In genomic region chr21:25509862-25510261, GRCh38 we compare ENCODE assay signal across 13 cellular contexts.
A peak's percentile ranks its signal among the peaks of the same experiment; 100 is the strongest.
DNase-seq lines count a peak whose midpoint lies in the region; ATAC-seq and TF ChIP-seq lines count a peak whose summit lies in the region.
"Had no signal": no experiment of that assay in that cellular context is flagged by ENCODE, and none has a peak within 500 bp of the region (broad histone marks: within the 10 kb centered on the region; RNA-seq: fewer than 3 reads in every experiment).

No MANE protein-coding gene starts in this region.

- no peaks in the 10 kb centered on the region for H3K4me1 ChIP-seq in prostate gland (replicated peaks)
- H3K4me1 ChIP-seq in tibial nerve, result no peaks in the 10 kb centered on the region
- H3K4me1 ChIP-seq in hepatocyte (ENCODE audit: insufficient read depth), result no peaks in the 10 kb centered on the region
- H3K4me1 ChIP-seq: parathyroid adenoma had no signal

- no peaks in the 10 kb centered on the region for H3K27me3 Mint-ChIP-seq in activated T-helper 1 cell treated with anti-CD3 and anti-CD28 coated beads, Interleukin-12 subunit alpha, Interleukin-12 subunit beta, Interleukin-2, Interleukin-4 antibody, amounts not matched to agents 30 ng/mL and 10 ng/mL and 1 ng/mL, durations not matched to agents 14 hours and 24 hours and 36 hours (ENCODE audit: insufficient read depth)
- H3K27me3 Mint-ChIP-seq in CD4-positive, alpha-beta T cell, result no peaks in the 10 kb centered on the region

- peaks cover 3% of the 10 kb centered on the region for H3K9me3 Mint-ChIP-seq in activated T-helper 1 cell treated with anti-CD3 and anti-CD28 coated beads, Interleukin-12 subunit alpha, Interleukin-12 subunit beta, Interleukin-2, Interleukin-4 antibody, amounts not matched to agents 30 ng/mL and 10 ng/mL and 1 ng/mL, durations not matched to agents 14 hours and 24 hours and 36 hours
- H3K9me3 Mint-ChIP-seq in CD4-positive, alpha-beta T cell, result no peaks in the 10 kb centered on the region

- H3K4me2 ChIP-seq in hepatocyte, result no peak overlapping the region

- ATAC-seq in GM18499 (IDR thresholded peaks at IDR 0.05; ENCODE audit: insufficient read depth, unreplicated experiment) (peak; percentile 41), GM19328 (IDR thresholded peaks at IDR 0.05; ENCODE audit: unreplicated experiment) (peak; percentile 49), HG02938 (IDR thresholded peaks at IDR 0.05; ENCODE audit: unreplicated experiment) (peak; percentile 37)
- ATAC-seq in CD4-positive, alpha-beta T cell (ENCODE audit: poor library complexity), result no peak
- ATAC-seq: PC-3 had no signal

- 32% methylated on average over 2 of the region's 2 CpGs for WGBS in prostate gland
- 43 to 47% methylated on average over 2 of the region's 2 CpGs for WGBS in tibial nerve, 2 donors
- WGBS in hepatocyte (ENCODE audit: low lambda C conversion rate, missing lambda C conversion rate), result 49% methylated on average over 2 of the region's 2 CpGs

- intact Hi-C loops in activated T-helper 1 cell treated with anti-CD3 and anti-CD28 coated beads, Interleukin-12 subunit alpha, Interleukin-12 subunit beta, Interleukin-2, Interleukin-4 antibody, amounts not matched to agents 30 ng/mL and 10 ng/mL and 1 ng/mL, durations not matched to agents 14 hours and 24 hours and 36 hours (cut with micrococcal nuclease), result loop anchor here (1.0 kb wide), 9 partner anchors 8 to 224 kb away; partner anchors contain the start of genes ATP5PF and GABPA
- intact Hi-C loops in prostate gland (cut with DNase I), result no loop called here
- intact Hi-C loops in CD4-positive, alpha-beta T cell (cut with DNase I, micrococcal nuclease), result no loop called here

- H3K27me3 ChIP-seq in prostate gland (replicated peaks; ENCODE audit: insufficient read depth) (no peaks in the 10 kb centered on the region), tibial nerve (no peaks in the 10 kb centered on the region), hepatocyte (no peaks in the 10 kb centered on the region)
- no peaks in the 10 kb centered on the region for H3K27me3 ChIP-seq in CD4-positive, alpha-beta T cell (ENCODE audit: control insufficient read depth, insufficient read depth, low read length)

- peak overlapping the region; percentile 13 for H3K27ac Mint-ChIP-seq in activated T-helper 1 cell treated with anti-CD3 and anti-CD28 coated beads, Interleukin-12 subunit alpha, Interleukin-12 subunit beta, Interleukin-2, Interleukin-4 antibody, amounts not matched to agents 30 ng/mL and 10 ng/mL and 1 ng/mL, durations not matched to agents 14 hours and 24 hours and 36 hours
- H3K27ac Mint-ChIP-seq in CD4-positive, alpha-beta T cell, result no peak overlapping the region

- H3K4me1 Mint-ChIP-seq in activated T-helper 1 cell treated with anti-CD3 and anti-CD28 coated beads, Interleukin-12 subunit alpha, Interleukin-12 subunit beta, Interleukin-2, Interleukin-4 antibody, amounts not matched to agents 30 ng/mL and 10 ng/mL and 1 ng/mL, durations not matched to agents 14 hours and 24 hours and 36 hours (ENCODE audit: low read depth), result peaks cover 42% of the 10 kb centered on the region
- peaks cover 9% of the 10 kb centered on the region for H3K4me1 Mint-ChIP-seq in CD4-positive, alpha-beta T cell (ENCODE audit: low read depth)

- no peak overlapping the region for H2AFZ ChIP-seq in hepatocyte
- H2AFZ ChIP-seq: parathyroid adenoma had no signal

- no peak for TF ChIP-seq POLR2A in prostate gland (IDR thresholded peaks at IDR 0.05)
- TF ChIP-seq POLR2A in tibial nerve (IDR thresholded peaks at IDR 0.05), result no peak

- POLR2A ChIA-PET in CD4-positive, alpha-beta T cell (lab: Charles Lee), result no interaction called here

- CTCF ChIA-PET in CD4-positive, alpha-beta T cell (lab: Charles Lee), result no interaction called here

- peaks cover 14% of the 10 kb centered on the region for H3K36me3 Mint-ChIP-seq in activated T-helper 1 cell treated with anti-CD3 and anti-CD28 coated beads, Interleukin-12 subunit alpha, Interleukin-12 subunit beta, Interleukin-2, Interleukin-4 antibody, amounts not matched to agents 30 ng/mL and 10 ng/mL and 1 ng/mL, durations not matched to agents 14 hours and 24 hours and 36 hours (ENCODE audit: low read depth)
- no peaks in the 10 kb centered on the region for H3K36me3 Mint-ChIP-seq in CD4-positive, alpha-beta T cell (ENCODE audit: low read depth)

- H3K79me2 ChIP-seq in hepatocyte, result no peaks in the 10 kb centered on the region
- H3K79me2 ChIP-seq: parathyroid adenoma had no signal

- no peaks in the 10 kb centered on the region for H3K9me2 ChIP-seq in hepatocyte (replicated peaks; ENCODE audit: insufficient read depth)

- no peaks in the 10 kb centered on the region for H4K20me1 ChIP-seq in hepatocyte (ENCODE audit: insufficient read depth, poor library complexity, severe bottlenecking)

- H3K4me3 Mint-ChIP-seq in activated T-helper 1 cell treated with anti-CD3 and anti-CD28 coated beads, Interleukin-12 subunit alpha, Interleukin-12 subunit beta, Interleukin-2, Interleukin-4 antibody, amounts not matched to agents 30 ng/mL and 10 ng/mL and 1 ng/mL, durations not matched to agents 14 hours and 24 hours and 36 hours, result no peak overlapping the region
- no peak overlapping the region for H3K4me3 Mint-ChIP-seq in CD4-positive, alpha-beta T cell

- H3K27ac ChIP-seq in prostate gland (no peak overlapping the region), tibial nerve (no peak overlapping the region), hepatocyte (no peak overlapping the region)
- H3K27ac ChIP-seq in CD4-positive, alpha-beta T cell (ENCODE audit: low read depth, low read length), result no peak overlapping the region
- H3K27ac ChIP-seq: parathyroid adenoma had no signal

- TF ChIP-seq CTCF in prostate gland (IDR thresholded peaks at IDR 0.05) (no peak), tibial nerve (IDR thresholded peaks at IDR 0.05) (no peak), hepatocyte (IDR thresholded peaks at IDR 0.05; ENCODE audit: poor library complexity) (no peak)
- TF ChIP-seq CTCF in CD4-positive, alpha-beta T cell (IDR thresholded peaks at IDR 0.05), result no peak

- H3K4me3 ChIP-seq in prostate gland (no peak overlapping the region), tibial nerve (no peak overlapping the region), hepatocyte (no peak overlapping the region)
- H3K4me3 ChIP-seq: lung had no signal

- H3K36me3 ChIP-seq in prostate gland (no peaks in the 10 kb centered on the region), tibial nerve (no peaks in the 10 kb centered on the region), hepatocyte (replicated peaks; ENCODE audit: insufficient read depth, low read depth) (no peaks in the 10 kb centered on the region)

- DNase-seq in activated T-helper 1 cell treated with anti-CD3 and anti-CD28 coated beads, Interleukin-12 subunit alpha, Interleukin-12 subunit beta, Interleukin-2, Interleukin-4 antibody, amounts not matched to agents 30 ng/mL and 10 ng/mL and 1 ng/mL, durations not matched to agents 14 hours and 24 hours and 36 hours (ENCODE audit: low spot score), result no peak
- DNase-seq in prostate gland (ENCODE audit: low spot score) (no peak), tibial nerve (ENCODE audit: low spot score in 2 of 2) (no peak), hepatocyte (ENCODE audit: low spot score) (no peak)
- no peak for DNase-seq in CD4-positive, alpha-beta T cell
- DNase-seq: NCI-H1436 treated with DMSO at 0.1 percent for 48 hours; PC-3; stimulated activated CD4-positive, alpha-beta T cell treated with anti-CD3 and anti-CD28 coated beads, Interleukin-4, amount 100 ng/mL, for 4 hours had no signal

- TF ChIP-seq EP300 in tibial nerve (IDR thresholded peaks at IDR 0.05), result no peak

- H3K9me3 ChIP-seq in prostate gland (no peaks in the 10 kb centered on the region), tibial nerve (no peaks in the 10 kb centered on the region), hepatocyte (ENCODE audit: low read depth) (no peaks in the 10 kb centered on the region)
- no peaks in the 10 kb centered on the region for H3K9me3 ChIP-seq in CD4-positive, alpha-beta T cell (ENCODE audit: control insufficient read depth, low read length)
